ENCODE assay signal across 26 cellular contexts in the genomic region with DNA sequence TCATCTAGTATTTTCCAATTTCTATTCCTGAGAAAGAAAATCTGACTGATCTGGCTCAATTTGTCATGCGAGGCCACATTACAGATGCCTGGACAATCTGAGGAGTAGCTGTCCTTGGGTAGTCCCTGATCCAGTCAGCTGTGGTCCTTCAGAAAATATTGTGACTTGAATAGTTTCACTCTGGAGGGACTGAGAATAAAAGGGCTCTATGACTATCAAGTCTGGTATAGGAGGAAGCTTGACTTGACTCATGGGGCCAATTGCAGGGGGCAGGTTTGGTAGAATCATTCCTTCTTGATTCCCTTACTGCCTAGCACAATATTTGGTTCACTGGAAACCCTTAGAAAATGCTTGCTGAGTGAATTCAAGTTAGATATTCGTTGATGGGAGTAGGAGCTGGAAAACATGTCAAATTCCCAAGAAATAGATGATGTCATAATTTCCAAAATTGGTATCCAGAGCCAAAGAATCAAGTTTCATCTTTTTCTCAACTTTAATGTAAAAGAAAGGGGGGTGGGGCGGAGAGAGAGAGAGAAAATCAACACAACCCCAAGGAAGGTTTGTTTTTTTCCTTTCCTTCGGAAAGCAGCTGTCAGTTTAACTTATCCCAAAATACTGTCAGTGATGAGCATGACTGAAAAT. TPM values are rescaled to one million over a fixed set of nuclear protein-coding genes. Genes with fewer than 3 reads are reported as not detected.
DNase-seq lines count a peak whose midpoint lies in the region; ATAC-seq, FAIRE-seq and TF ChIP-seq lines count a peak whose summit lies in the region.
"Had no signal": no experiment of that assay in that cellular context is flagged by ENCODE, and none has a peak within 500 bp of the region (broad histone marks: within the 10 kb centered on the region; RNA-seq: fewer than 3 reads in every experiment).

No MANE protein-coding gene starts in this region.

- no peaks in the 10 kb centered on the region for H4K20me1 ChIP-seq in HepG2 (ENCODE audit: insufficient read depth, low read length)
- peaks cover 6% of the 10 kb centered on the region for H4K20me1 ChIP-seq in astrocyte (ENCODE audit: insufficient read depth, low read length)

- WGBS in HepG2 (ENCODE audit: low lambda C conversion rate) = 22% methylated on average over 4 of the region's 4 CpGs
- 74% methylated on average over 4 of the region's 4 CpGs for WGBS in right lobe of liver (ENCODE audit: insufficient coverage, low coverage, low lambda C conversion rate, missing lambda C conversion rate)

- H3K27ac ChIP-seq in HepG2 (ENCODE audit: extremely low read length, insufficient read depth, low read length) (no peak overlapping the region), right lobe of liver (no peak overlapping the region), astrocyte (ENCODE audit: low read depth, low read length) (no peak overlapping the region)
- H3K27ac ChIP-seq: esophagus squamous epithelium, KMS-11, PC-9 had no signal

- H3K27me3 ChIP-seq in HepG2 (ENCODE audit: control insufficient read depth in 1 of 2, insufficient read depth in 2 of 2, low read length in 2 of 2) (no peaks in the 10 kb centered on the region), right lobe of liver (no peaks in the 10 kb centered on the region), astrocyte (ENCODE audit: insufficient read depth, low read length) (peaks cover 11% of the 10 kb centered on the region)
- H3K27me3 ChIP-seq: esophagus squamous epithelium had no signal

- BruUV-seq in HepG2 (replicated peaks; lab: Mats Ljungman, UMichigan) = no TSS peak

- H3K36me3 ChIP-seq in HepG2 (replicated peaks in 1 of 2; ENCODE audit: control insufficient read depth in 1 of 2, insufficient read depth in 2 of 2, low read length in 2 of 2) (no peaks in the 10 kb centered on the region), right lobe of liver (no peaks in the 10 kb centered on the region), astrocyte (ENCODE audit: insufficient read depth, low read length) (no peaks in the 10 kb centered on the region)
- H3K36me3 ChIP-seq: esophagus squamous epithelium had no signal

- no peak overlapping the region for H3K4me2 ChIP-seq in HepG2 (ENCODE audit: low read depth, low read length)
- peak overlapping the region; percentile 42 for H3K4me2 ChIP-seq in astrocyte (ENCODE audit: low read length)
- H3K4me2 ChIP-seq: KMS-11, PC-9 had no signal

- TF ChIP-seq RAD21 in HepG2 (CRISPR knock-in tag; IDR thresholded peaks at IDR 0.05) = no peak

- intact Hi-C loops in HepG2 (cut with micrococcal nuclease; ENCODE audit: unreplicated experiment) = no loop called here
- intact Hi-C loops in right lobe of liver (cut with DNase I) = no loop called here

- no peak overlapping the region for H2AFZ ChIP-seq in HepG2 (ENCODE audit: low read length)
- no peak overlapping the region for H2AFZ ChIP-seq in astrocyte (ENCODE audit: low read depth, low read length)
- H2AFZ ChIP-seq: PC-9 had no signal

- H3K79me2 ChIP-seq in HepG2 (ENCODE audit: insufficient read depth, low read length) (no peaks in the 10 kb centered on the region), astrocyte (ENCODE audit: insufficient read depth, low read length) (no peaks in the 10 kb centered on the region)

- no peaks in the 10 kb centered on the region for H3K9me3 Mint-ChIP-seq in HFFc6
- no peaks in the 10 kb centered on the region for H3K9me3 Mint-ChIP-seq in astrocyte (ENCODE audit: unreplicated experiment)
- H3K9me3 Mint-ChIP-seq in stimulated activated effector memory CD8-positive, alpha-beta T cell treated with anti-CD3 and anti-CD28 coated beads, Interleukin-12 subunit alpha, Interleukin-12 subunit beta, amount 100 ng/mL, for 72 hours = no peaks in the 10 kb centered on the region
- H3K9me3 Mint-ChIP-seq: mesothelial cell of epicardium, natural killer cell, WTC11 had no signal

- H3K27ac Mint-ChIP-seq in HFFc6 (peak overlapping the region; percentile 24), astrocyte (ENCODE audit: unreplicated experiment) (no peak overlapping the region)
- peak overlapping the region; percentile 15 for H3K27ac Mint-ChIP-seq in stimulated activated effector memory CD8-positive, alpha-beta T cell treated with anti-CD3 and anti-CD28 coated beads, Interleukin-12 subunit alpha, Interleukin-12 subunit beta, amount 100 ng/mL, for 72 hours
- H3K27ac Mint-ChIP-seq: CD14-positive monocyte; dendritic cell treated with granulocyte-macrophage colony-stimulating factor and Interleukin-4, amounts not matched to agents 40 ng/mL and 50 ng/mL, for 4 days; mesothelial cell of epicardium; natural killer cell; WTC11 had no signal

- H3K27me3 Mint-ChIP-seq in HFFc6 (ENCODE audit: insufficient read depth) = no peaks in the 10 kb centered on the region
- H3K27me3 Mint-ChIP-seq in astrocyte (ENCODE audit: low read depth, unreplicated experiment) = no peaks in the 10 kb centered on the region
- H3K27me3 Mint-ChIP-seq: dendritic cell treated with granulocyte-macrophage colony-stimulating factor and Interleukin-4, amounts not matched to agents 40 ng/mL and 50 ng/mL, for 4 days had no signal

- FAIRE-seq in HepG2 (lab: Jason Lieb, UNC) (no peak), astrocyte (lab: Jason Lieb, UNC) (no peak)
- FAIRE-seq: D721Med, small intestine had no signal

- no peak for TF ChIP-seq EP300 in HepG2 (IDR thresholded peaks at IDR 0.05; ENCODE audit: low read depth in 2 of 2, low read length in 2 of 2)
- TF ChIP-seq EP300 in HepG2 (CRISPR knock-in tag; IDR thresholded peaks at IDR 0.05; ENCODE audit: borderline replicate concordance) = no peak

- TF ChIP-seq CTCF in HepG2 (CRISPR knock-in tag; IDR thresholded peaks at IDR 0.05) (no peak), right lobe of liver (IDR thresholded peaks at IDR 0.05) (no peak), HFFc6 (IDR thresholded peaks at IDR 0.05) (no peak), astrocyte (IDR thresholded peaks at IDR 0.05; ENCODE audit: insufficient read depth, low read depth, low read length) (no peak)

- ATAC-seq in HepG2 (no peak), right lobe of liver (no peak), HG03457 (IDR thresholded peaks at IDR 0.05; ENCODE audit: unreplicated experiment) (no peak)
- ATAC-seq in stimulated activated effector memory CD8-positive, alpha-beta T cell treated with anti-CD3 and anti-CD28 coated beads, Interleukin-12 subunit alpha, Interleukin-12 subunit beta, amount 100 ng/mL, for 72 hours = peak; percentile 91
- ATAC-seq: natural killer cell, WTC11 had no signal

- H3K9me3 ChIP-seq in HepG2 (ENCODE audit: low read length) (no peaks in the 10 kb centered on the region), right lobe of liver (no peaks in the 10 kb centered on the region), astrocyte (ENCODE audit: insufficient read depth, low read depth, low read length) (no peaks in the 10 kb centered on the region)
- H3K9me3 ChIP-seq: esophagus squamous epithelium had no signal

- H3K4me3 Mint-ChIP-seq in HFFc6 (no peak overlapping the region), astrocyte (ENCODE audit: unreplicated experiment) (no peak overlapping the region)
- no peak overlapping the region for H3K4me3 Mint-ChIP-seq in stimulated activated effector memory CD8-positive, alpha-beta T cell treated with anti-CD3 and anti-CD28 coated beads, Interleukin-12 subunit alpha, Interleukin-12 subunit beta, amount 100 ng/mL, for 72 hours
- H3K4me3 Mint-ChIP-seq: CD14-positive monocyte; dendritic cell treated with granulocyte-macrophage colony-stimulating factor and Interleukin-4, amounts not matched to agents 40 ng/mL and 50 ng/mL, for 4 days; mesothelial cell of epicardium; natural killer cell; WTC11 had no signal

- in situ Hi-C loops in HepG2 (cut with HindIII; ENCODE audit: extremely low pct_ligation_motif_present, low pct_unique_long_range_greater_than_20kb) = no loop called here

- POLR2A ChIA-PET in HepG2 (lab: Yijun Ruan, JAX) = no interaction called here

- CTCF ChIA-PET in HepG2 (lab: Yijun Ruan, JAX; ENCODE audit: low intra/inter-chr PET ratio, low total read pairs) = no interaction called here

- no peak overlapping the region for H3K4me3 ChIP-seq in HepG2 (replicated peaks in 1 of 3; ENCODE audit: insufficient read depth in 1 of 3, low read depth in 2 of 3, low read length in 3 of 3)
- H3K4me3 ChIP-seq in right lobe of liver = no peak overlapping the region
- no peak overlapping the region for H3K4me3 ChIP-seq in astrocyte (ENCODE audit: insufficient read depth, low read depth, low read length)
- H3K4me3 ChIP-seq: esophagus squamous epithelium, PC-9 had no signal

- H3K9ac ChIP-seq in HepG2 (ENCODE audit: insufficient read depth, low read depth, low read length) (no peak overlapping the region), astrocyte (ENCODE audit: low read length) (no peak overlapping the region)
- H3K9ac ChIP-seq: KMS-11 had no signal

- TF ChIP-seq POLR2A in HepG2 (IDR thresholded peaks at IDR 0.05; ENCODE audit: insufficient read depth in 1 of 2, low read depth in 2 of 2, low read length in 2 of 2) (no peak), right lobe of liver (IDR thresholded peaks at IDR 0.05) (no peak)

- DNase-seq in HepG2 (ENCODE audit: low spot score) (no peak), right lobe of liver (no peak), HFFc6 (no peak), astrocyte (ENCODE audit: low read depth) (no peak), DMS53 (lab: John Stamatoyannopoulos, UW) (no peak)
- no peak for DNase-seq in stimulated activated effector memory CD8-positive, alpha-beta T cell treated with anti-CD3 and anti-CD28 coated beads, Interleukin-12 subunit alpha, Interleukin-12 subunit beta, amount 100 ng/mL, for 72 hours (ENCODE audit: low spot score in 2 of 2)
- DNase-seq in activated CD4-positive, CD25-positive, alpha-beta regulatory T cell (lab: John Stamatoyannopoulos, UW) = no peak
- DNase-seq: aorta, caudate nucleus, esophagus squamous epithelium, islet precursor cell, natural killer cell, NCI-H146, SHP77, small intestine, SW 1271, T1000, trophoblast cell had no signal

- H3K4me1 Mint-ChIP-seq in HFFc6 (ENCODE audit: low read depth) (peaks cover 45% of the 10 kb centered on the region), astrocyte (ENCODE audit: low read depth, unreplicated experiment) (peaks cover 32% of the 10 kb centered on the region)
- peaks cover 24% of the 10 kb centered on the region for H3K4me1 Mint-ChIP-seq in stimulated activated effector memory CD8-positive, alpha-beta T cell treated with anti-CD3 and anti-CD28 coated beads, Interleukin-12 subunit alpha, Interleukin-12 subunit beta, amount 100 ng/mL, for 72 hours
- H3K4me1 Mint-ChIP-seq: CD14-positive monocyte, mesothelial cell of epicardium, natural killer cell, WTC11 had no signal

- H3K4me1 ChIP-seq in HepG2 (ENCODE audit: insufficient read depth, low read length) (no peaks in the 10 kb centered on the region), right lobe of liver (no peaks in the 10 kb centered on the region), astrocyte (ENCODE audit: insufficient read depth, low read length) (peaks cover 14% of the 10 kb centered on the region)
- H3K4me1 ChIP-seq: esophagus squamous epithelium had no signal

- H3K36me3 Mint-ChIP-seq in HFFc6 (ENCODE audit: low read depth) (no peaks in the 10 kb centered on the region), astrocyte (ENCODE audit: low read depth, unreplicated experiment) (no peaks in the 10 kb centered on the region)
- no peaks in the 10 kb centered on the region for H3K36me3 Mint-ChIP-seq in stimulated activated effector memory CD8-positive, alpha-beta T cell treated with anti-CD3 and anti-CD28 coated beads, Interleukin-12 subunit alpha, Interleukin-12 subunit beta, amount 100 ng/mL, for 72 hours
- H3K36me3 Mint-ChIP-seq: CD14-positive monocyte, mesothelial cell of epicardium, natural killer cell, WTC11 had no signal

RNA-seq across cellular contexts. Expression of a gene that starts 32.4 kb away (rescaled TPM):
- total RNA-seq in HepG2 (2016; rRNA removed; fragmentation: Illumina TruSeq; extraction: Trizol) (25.7 and 28.9 TPM in 2 replicates), right lobe of liver (10 to 100 TPM; 19.9 to 28.2 (median 23.2) TPM), astrocyte (24.9 and 28.3 TPM in 2 replicates)
- total RNA-seq in HepG2 (2016; cell fraction: cytosol; rRNA removed; fragmentation: Illumina TruSeq; extraction: Trizol; ENCODE audit: low read depth) = 6.8 and 7.6 TPM in 2 replicates
- total RNA-seq in HepG2 (2016; cell fraction: insoluble cytoplasmic fraction; rRNA removed; fragmentation: Illumina TruSeq; extraction: Trizol) = 23.1 and 30.1 TPM in 2 replicates
- total RNA-seq in HepG2 (2016; cell fraction: membrane; rRNA removed; fragmentation: Illumina TruSeq; extraction: Trizol) = 13.3 and 13.7 TPM in 2 replicates
- 32.1 and 32.8 TPM in 2 replicates for total RNA-seq in HepG2 (2016; cell fraction: nucleus; rRNA removed; fragmentation: Illumina TruSeq; extraction: Trizol)
- 6.1 and 8.3 TPM in 2 replicates for polyA plus RNA-seq in HepG2 (2011; rRNA removed)
- 4.2 and 6.3 TPM in 2 replicates for polyA plus RNA-seq in HepG2 (2011; cell fraction: cytosol; rRNA removed)
- 9.9 and 11.6 TPM in 2 replicates for polyA plus RNA-seq in HepG2 (2011; cell fraction: nucleus; rRNA removed)
- polyA plus RNA-seq in HepG2 (2012) = 8.6 and 11.7 TPM in 2 replicates
- 1.4 and 3.9 TPM in 2 replicates for polyA plus RNA-seq in HepG2 (2016; cell fraction: cytosol; fragmentation: Illumina TruSeq; extraction: Trizol; ENCODE audit: low read depth)
- 18.0 and 19.7 TPM in 2 replicates for polyA plus RNA-seq in HepG2 (2016; cell fraction: insoluble cytoplasmic fraction; fragmentation: Illumina TruSeq; extraction: Trizol; ENCODE audit: low read depth)
- polyA plus RNA-seq in HepG2 (2016; cell fraction: membrane; fragmentation: Illumina TruSeq; extraction: Trizol; ENCODE audit: low read depth) = 5.4 and 5.7 TPM in 2 replicates
- polyA plus RNA-seq in HepG2 (2016; cell fraction: nucleus; fragmentation: Illumina TruSeq; extraction: Trizol; ENCODE audit: insufficient read depth, low read depth) = 20.1 and 24.1 TPM in 2 replicates
- 8.5 and 9.0 TPM in 2 replicates for polyA minus RNA-seq in HepG2 (2011; rRNA and poly(A)+ RNA removed; ENCODE audit: low replicate concordance)
- polyA minus RNA-seq in HepG2 (2011; cell fraction: cytosol; rRNA and poly(A)+ RNA removed) = 9.3 and 11.5 TPM in 2 replicates
- polyA minus RNA-seq in HepG2 (2011; cell fraction: nucleus; rRNA and poly(A)+ RNA removed) = 48.7 and 50.6 TPM in 2 replicates
- total RNA-seq in HFFc6 (2021; fragmentation: NEBNext Ultra II Directional; extraction: Animal tissue kit (Norgen Biotek cat#: 25700)) = 10 to 100 TPM; 15.3 to 18.7 (median 15.6) TPM

RNA-seq across cellular contexts. Expression of a gene that starts 52.4 kb away (rescaled TPM):
- total RNA-seq in HepG2 (2016; rRNA removed; fragmentation: Illumina TruSeq; extraction: Trizol) (0.02 TPM in 1 of 2 replicates, not detected in the other), right lobe of liver (1 to 10 TPM in 1 of 6 experiments, under 1 TPM in 5; 0.13 to 1.2 (median 0.30) TPM), astrocyte (3.2 and 3.6 TPM in 2 replicates)
- total RNA-seq in HepG2 (2016; cell fraction: cytosol; rRNA removed; fragmentation: Illumina TruSeq; extraction: Trizol; ENCODE audit: low read depth) = not detected in 2 replicates
- 0.03 TPM in 1 of 2 replicates, not detected in the other for total RNA-seq in HepG2 (2016; cell fraction: insoluble cytoplasmic fraction; rRNA removed; fragmentation: Illumina TruSeq; extraction: Trizol)
- 0.03 TPM in 1 of 2 replicates, not detected in the other for total RNA-seq in HepG2 (2016; cell fraction: membrane; rRNA removed; fragmentation: Illumina TruSeq; extraction: Trizol)
- total RNA-seq in HepG2 (2016; cell fraction: nucleus; rRNA removed; fragmentation: Illumina TruSeq; extraction: Trizol) = 0.25 and 0.31 TPM in 2 replicates
- polyA plus RNA-seq in HepG2 (2011; rRNA removed) = 0.03 and 0.09 TPM in 2 replicates
- 0.03 TPM in 1 of 2 replicates, not detected in the other for polyA plus RNA-seq in HepG2 (2011; cell fraction: cytosol; rRNA removed)
- polyA plus RNA-seq in HepG2 (2011; cell fraction: nucleus; rRNA removed) = 0.09 and 0.14 TPM in 2 replicates
- polyA plus RNA-seq in HepG2 (2012) = 0.07 TPM in 1 of 2 replicates, not detected in the other
- not detected in 2 replicates for polyA plus RNA-seq in HepG2 (2016; cell fraction: cytosol; fragmentation: Illumina TruSeq; extraction: Trizol; ENCODE audit: low read depth)
- 0.04 and 0.07 TPM in 2 replicates for polyA plus RNA-seq in HepG2 (2016; cell fraction: insoluble cytoplasmic fraction; fragmentation: Illumina TruSeq; extraction: Trizol; ENCODE audit: low read depth)
- not detected in 2 replicates for polyA plus RNA-seq in HepG2 (2016; cell fraction: membrane; fragmentation: Illumina TruSeq; extraction: Trizol; ENCODE audit: low read depth)
- polyA plus RNA-seq in HepG2 (2016; cell fraction: nucleus; fragmentation: Illumina TruSeq; extraction: Trizol; ENCODE audit: insufficient read depth, low read depth) = not detected in 2 replicates
- 0.06 and 5.7 TPM in 2 replicates for polyA minus RNA-seq in HepG2 (2011; rRNA and poly(A)+ RNA removed; ENCODE audit: low replicate concordance)
- polyA minus RNA-seq in HepG2 (2011; cell fraction: cytosol; rRNA and poly(A)+ RNA removed) = 0.18 TPM in 1 of 2 replicates, not detected in the other
- 0.50 and 0.64 TPM in 2 replicates for polyA minus RNA-seq in HepG2 (2011; cell fraction: nucleus; rRNA and poly(A)+ RNA removed)
- total RNA-seq in HFFc6 (2021; fragmentation: NEBNext Ultra II Directional; extraction: Animal tissue kit (Norgen Biotek cat#: 25700)) = 1 to 10 TPM; 1.2 to 3.1 (median 2.4) TPM
- total RNA-seq: PC-9 had no signal
